In genomic region chr10:45144666-45145065, GRCh38 we compare ENCODE assay signal across 24 cellular contexts.
"Had no signal": no experiment of that assay in that cellular context is flagged by ENCODE, and none has a peak within 500 bp of the region (broad histone marks: within the 10 kb centered on the region; RNA-seq: fewer than 3 reads in every experiment).

No MANE protein-coding gene starts in this region.

- H3K27me3 ChIP-seq: esophagus muscularis mucosa, ovary, tibial nerve, upper lobe of left lung had no signal

- H3K4me1 Mint-ChIP-seq: immature natural killer cell; naive thymus-derived CD8-positive, alpha-beta T cell; nephron progenitor cell; stimulated activated naive B cell treated with anti-CD40 and anti-IgM and Interleukin-4, amounts not matched to agents 10 μg/mL and 1 μg/mL and 100 μg/mL, for 72 hours had no signal

- DNase-seq: cortex of kidney; dorsolateral prefrontal cortex; effector CD4-positive, alpha-beta T cell; hypothalamus; immature natural killer cell; left ventricle myocardium superior; lower lobe of right lung; naive thymus-derived CD8-positive, alpha-beta T cell; nephron progenitor cell; nucleus accumbens; ovary; posterior cingulate gyrus; psoas muscle; right cardiac atrium; spleen; stimulated activated CD4-positive, alpha-beta T cell treated with anti-CD3 and anti-CD28 coated beads, Interleukin-4, amount 100 ng/mL, for 4 hours; stimulated activated naive B cell treated with anti-CD40 and anti-IgM and Interleukin-4, amounts not matched to agents 10 μg/mL and 1 μg/mL and 100 μg/mL, for 72 hours; upper lobe of left lung had no signal

- H3K36me3 Mint-ChIP-seq: immature natural killer cell; naive thymus-derived CD8-positive, alpha-beta T cell; stimulated activated naive B cell treated with anti-CD40 and anti-IgM and Interleukin-4, amounts not matched to agents 10 μg/mL and 1 μg/mL and 100 μg/mL, for 72 hours had no signal

- H3K27ac Mint-ChIP-seq: immature natural killer cell; naive thymus-derived CD8-positive, alpha-beta T cell; nephron progenitor cell; stimulated activated naive B cell treated with anti-CD40 and anti-IgM and Interleukin-4, amounts not matched to agents 10 μg/mL and 1 μg/mL and 100 μg/mL, for 72 hours; stimulated activated naive CD8-positive, alpha-beta T cell treated with anti-CD3 and anti-CD28 coated beads, Interleukin-15, Interleukin-2, amounts not matched to agents 100 ng/mL and 50 ng/mL, for 24 hours had no signal

- H3K4me3 Mint-ChIP-seq: immature natural killer cell; naive thymus-derived CD8-positive, alpha-beta T cell; nephron progenitor cell; stimulated activated naive B cell treated with anti-CD40 and anti-IgM and Interleukin-4, amounts not matched to agents 10 μg/mL and 1 μg/mL and 100 μg/mL, for 72 hours; stimulated activated naive CD8-positive, alpha-beta T cell treated with anti-CD3 and anti-CD28 coated beads, Interleukin-15, Interleukin-2, amounts not matched to agents 100 ng/mL and 50 ng/mL, for 24 hours had no signal

- H3K9me3 ChIP-seq: esophagus muscularis mucosa, lower lobe of right lung, ovary, psoas muscle, spleen, thoracic aorta, tibial nerve, upper lobe of left lung had no signal

- H3K9me3 Mint-ChIP-seq: immature natural killer cell; naive thymus-derived CD8-positive, alpha-beta T cell; nephron progenitor cell; stimulated activated naive B cell treated with anti-CD40 and anti-IgM and Interleukin-4, amounts not matched to agents 10 μg/mL and 1 μg/mL and 100 μg/mL, for 72 hours; stimulated activated naive CD8-positive, alpha-beta T cell treated with anti-CD3 and anti-CD28 coated beads, Interleukin-15, Interleukin-2, amounts not matched to agents 100 ng/mL and 50 ng/mL, for 24 hours had no signal

- H3K4me1 ChIP-seq: esophagus muscularis mucosa, lower lobe of right lung, psoas muscle, spleen, tibial nerve, upper lobe of left lung had no signal

- H3K36me3 ChIP-seq: esophagus muscularis mucosa, lower lobe of right lung, ovary, spleen, thoracic aorta, tibial nerve, upper lobe of left lung had no signal

- H3K27ac ChIP-seq: dorsolateral prefrontal cortex, epithelial cell of prostate, esophagus muscularis mucosa, lower lobe of right lung, ovary, psoas muscle, skin epidermis, spleen, thoracic aorta, tibial nerve, upper lobe of left lung had no signal

- H3K4me3 ChIP-seq: dorsolateral prefrontal cortex, esophagus muscularis mucosa, lower lobe of right lung, ovary, psoas muscle, skin epidermis, spleen, thoracic aorta, tibial nerve, upper lobe of left lung had no signal
